ENCODE assay signal across 10 cellular contexts in the genomic region with DNA sequence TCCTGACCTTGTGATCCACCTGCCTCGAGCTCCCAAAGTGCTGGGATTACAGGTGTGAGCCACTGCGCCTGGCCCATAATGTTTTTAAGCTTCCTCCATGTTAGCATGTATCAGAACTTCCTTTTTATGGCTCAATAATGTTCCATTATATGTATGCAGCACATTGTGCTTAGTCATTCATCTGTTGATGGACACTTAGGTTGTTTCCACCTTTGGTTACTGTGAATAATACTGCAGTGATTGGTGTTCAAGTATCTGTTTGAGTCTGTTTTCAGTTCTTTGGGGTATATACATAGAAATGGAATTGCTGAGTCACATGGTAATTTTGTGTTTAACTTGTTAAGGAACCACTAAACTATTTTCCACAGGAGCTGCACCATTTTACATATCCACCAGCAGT. TPM values are rescaled to one million over a fixed set of nuclear protein-coding genes. Genes with fewer than 3 reads are reported as not detected.
A peak's percentile ranks its signal among the peaks of the same experiment; 100 is the strongest.
DNase-seq lines count a peak whose midpoint lies in the region; ATAC-seq and TF ChIP-seq lines count a peak whose summit lies in the region.
"Had no signal": no experiment of that assay in that cellular context is flagged by ENCODE, and none has a peak within 500 bp of the region (broad histone marks: within the 10 kb centered on the region; RNA-seq: fewer than 3 reads in every experiment).

No MANE protein-coding gene starts in this region.

- no peaks in the 10 kb centered on the region for H4K20me1 ChIP-seq in PC-9 (ENCODE audit: insufficient read depth)

- H3K4me3 Mint-ChIP-seq in activated CD4-positive, alpha-beta T cell treated with anti-CD3 and anti-CD28 coated beads, Interleukin-2, amount 10 ng/mL, durations not matched to agents 24 days and 14 days, result peak overlapping the region; percentile 3

- peaks cover 14% of the 10 kb centered on the region for H3K4me1 Mint-ChIP-seq in activated CD4-positive, alpha-beta T cell treated with anti-CD3 and anti-CD28 coated beads, Interleukin-2, amount 10 ng/mL, durations not matched to agents 24 days and 14 days

- no peak overlapping the region for H2AFZ ChIP-seq in PC-9

- H3K36me3 Mint-ChIP-seq in activated CD4-positive, alpha-beta T cell treated with anti-CD3 and anti-CD28 coated beads, Interleukin-2, amount 10 ng/mL, durations not matched to agents 24 days and 14 days (ENCODE audit: low read depth), result peaks cover 24% of the 10 kb centered on the region

- 83 to 86% methylated on average over 2 of the region's 2 CpGs for WGBS in esophagus squamous epithelium, 2 donors

- H3K4me3 ChIP-seq in PC-9 (no peak overlapping the region), esophagus squamous epithelium (no peak overlapping the region)
- no peak overlapping the region for H3K4me3 ChIP-seq in effector memory CD4-positive, alpha-beta T cell (ENCODE audit: insufficient read depth, low read depth, low read length, poor library complexity, severe bottlenecking)
- H3K4me3 ChIP-seq: gastrocnemius medialis had no signal

- H3K27me3 ChIP-seq in PC-9 (ENCODE audit: insufficient read depth, low read depth) (no peaks in the 10 kb centered on the region), esophagus squamous epithelium (no peaks in the 10 kb centered on the region)
- no peaks in the 10 kb centered on the region for H3K27me3 ChIP-seq in effector memory CD4-positive, alpha-beta T cell (replicated peaks; ENCODE audit: control insufficient read depth, insufficient read depth, low read length, poor library complexity, severe bottlenecking)
- H3K27me3 ChIP-seq: gastrocnemius medialis had no signal

- peak overlapping the region; percentile 88 for H3K27ac Mint-ChIP-seq in activated CD4-positive, alpha-beta T cell treated with anti-CD3 and anti-CD28 coated beads, Interleukin-2, amount 10 ng/mL, durations not matched to agents 24 days and 14 days

- CTCF ChIA-PET in PC-9 (lab: Charles Lee), result no interaction called here

- TF ChIP-seq CTCF in PC-9 (conservative IDR thresholded peaks at IDR 0.05) (no peak), esophagus squamous epithelium (IDR thresholded peaks at IDR 0.05) (no peak)

- H3K36me3 ChIP-seq in PC-9 (ENCODE audit: low read depth) (no peaks in the 10 kb centered on the region), esophagus squamous epithelium (peaks cover 0 to 20% (median 0%) of the 10 kb centered on the region in 3 donors)
- no peaks in the 10 kb centered on the region for H3K36me3 ChIP-seq in effector memory CD4-positive, alpha-beta T cell (ENCODE audit: control insufficient read depth, insufficient read depth, low read length)
- H3K36me3 ChIP-seq: gastrocnemius medialis had no signal

- H3K27ac ChIP-seq in PC-9, result peak overlapping the region; percentile 52
- H3K27ac ChIP-seq in effector memory CD4-positive, alpha-beta T cell (ENCODE audit: insufficient read depth, low read length, poor library complexity, severe bottlenecking), result no peak overlapping the region
- H3K27ac ChIP-seq in esophagus squamous epithelium, result no peak overlapping the region
- H3K27ac ChIP-seq: gastrocnemius medialis had no signal

- no peak for TF ChIP-seq POLR2A in esophagus squamous epithelium (IDR thresholded peaks at IDR 0.05)

- H3F3A ChIP-seq in PC-9 (ENCODE audit: insufficient read depth, low read depth), result no peaks in the 10 kb centered on the region

- no TSS peak for BruUV-seq in PC-9 (replicated peaks; lab: Mats Ljungman, UMichigan)

- H3K4me1 ChIP-seq in PC-9 (replicated peaks; ENCODE audit: insufficient read depth) (0 out of 2 replicates have a peak, but pooled peaks cover 4% of the 10 kb centered on the region), esophagus squamous epithelium (no peaks in the 10 kb centered on the region)
- H3K4me1 ChIP-seq in effector memory CD4-positive, alpha-beta T cell (ENCODE audit: control insufficient read depth, insufficient read depth, low read length, poor library complexity, severe bottlenecking), result no peaks in the 10 kb centered on the region

- H3K4me2 ChIP-seq in PC-9, result no peak overlapping the region

- H3K9me3 Mint-ChIP-seq in activated CD4-positive, alpha-beta T cell treated with anti-CD3 and anti-CD28 coated beads, Interleukin-2, amount 10 ng/mL, durations not matched to agents 24 days and 14 days, result peaks cover 3% of the 10 kb centered on the region

- no peak for DNase-seq in activated CD4-positive, alpha-beta T cell treated with anti-CD3 and anti-CD28 coated beads, Interleukin-2, amount 10 ng/mL, durations not matched to agents 24 days and 14 days
- DNase-seq in activated CD4-positive, alpha-beta T cell treated with anti-CD3 and anti-CD28 coated beads, Interleukin-2, amount 50 U/mL, for 1 hour, result no peak
- no peak for DNase-seq in PC-9
- peak; percentile 53 for DNase-seq in renal cortical epithelial cell (ENCODE audit: low read depth)
- no peak for DNase-seq in effector memory CD4-positive, alpha-beta T cell
- DNase-seq in esophagus squamous epithelium (lab: John Stamatoyannopoulos, UW), result no peak
- no peak for DNase-seq in activated CD4-positive, alpha-beta T cell treated with anti-CD3 and anti-CD28 coated beads for 4 hours
- DNase-seq: gastrocnemius medialis, NCI-H526 treated with DMSO at 0.1 percent for 48 hours had no signal

- POLR2A ChIA-PET in PC-9 (lab: Charles Lee; ENCODE audit: unreplicated experiment), result no interaction called here

- no peaks in the 10 kb centered on the region for H3K27me3 Mint-ChIP-seq in activated CD4-positive, alpha-beta T cell treated with anti-CD3 and anti-CD28 coated beads, Interleukin-2, amount 10 ng/mL, durations not matched to agents 24 days and 14 days

- H3K9me3 ChIP-seq in PC-9 (ENCODE audit: insufficient read depth, low read depth), result no peaks in the 10 kb centered on the region
- H3K9me3 ChIP-seq in effector memory CD4-positive, alpha-beta T cell (ENCODE audit: control insufficient read depth, low read length), result no peaks in the 10 kb centered on the region
- H3K9me3 ChIP-seq in esophagus squamous epithelium, result no peaks in the 10 kb centered on the region
- H3K9me3 ChIP-seq: gastrocnemius medialis had no signal

- H3K79me2 ChIP-seq in PC-9 (ENCODE audit: low read depth), result peaks cover 55% of the 10 kb centered on the region

- peak; percentile 98 for ATAC-seq in HG02610 (IDR thresholded peaks at IDR 0.05; ENCODE audit: unreplicated experiment)
- ATAC-seq: gastrocnemius medialis had no signal

- H3K9me2 ChIP-seq in PC-9 (ENCODE audit: insufficient read depth), result no peaks in the 10 kb centered on the region

- intact Hi-C loops in activated CD4-positive, alpha-beta T cell treated with anti-CD3 and anti-CD28 coated beads, Interleukin-2, amount 10 ng/mL, durations not matched to agents 24 days and 14 days (cut with micrococcal nuclease), result loop anchor here (1.0 to 2.0 kb wide), 3 partner anchors 17 to 63 kb away; a partner anchor contains a TSS
- intact Hi-C loops in PC-9 (cut with micrococcal nuclease; ENCODE audit: unreplicated experiment) (no loop called here), esophagus squamous epithelium (cut with DNase I) (no loop called here)

RNA-seq across cellular contexts. Expression of a gene that starts 17.7 kb away (rescaled TPM):
- 104 and 107 TPM in 2 replicates for total RNA-seq in activated CD4-positive, alpha-beta T cell treated with anti-CD3 and anti-CD28 coated beads, Interleukin-2, amount 10 ng/mL, durations not matched to agents 24 days and 14 days
- total RNA-seq in PC-9 (2021) (119 and 122 TPM in 2 replicates), renal cortical epithelial cell (176 and 210 TPM in 2 replicates), esophagus squamous epithelium (100 to 1,000 TPM; 124 to 177 (median 133) TPM)

RNA-seq across cellular contexts. Expression of a gene that starts 37.4 kb away (rescaled TPM):
- total RNA-seq in activated CD4-positive, alpha-beta T cell treated with anti-CD3 and anti-CD28 coated beads, Interleukin-2, amount 10 ng/mL, durations not matched to agents 24 days and 14 days, result 25.1 and 28.0 TPM in 2 replicates
- 35.8 and 37.0 TPM in 2 replicates for total RNA-seq in PC-9 (2021)
- total RNA-seq in renal cortical epithelial cell, result 4.9 and 10.8 TPM in 2 replicates
- 10 to 100 TPM in 1 of 4 donors, 1 to 10 TPM in 3; 4.2 to 15.1 (median 6.8) TPM for total RNA-seq in esophagus squamous epithelium
